In the genomic region with DNA sequence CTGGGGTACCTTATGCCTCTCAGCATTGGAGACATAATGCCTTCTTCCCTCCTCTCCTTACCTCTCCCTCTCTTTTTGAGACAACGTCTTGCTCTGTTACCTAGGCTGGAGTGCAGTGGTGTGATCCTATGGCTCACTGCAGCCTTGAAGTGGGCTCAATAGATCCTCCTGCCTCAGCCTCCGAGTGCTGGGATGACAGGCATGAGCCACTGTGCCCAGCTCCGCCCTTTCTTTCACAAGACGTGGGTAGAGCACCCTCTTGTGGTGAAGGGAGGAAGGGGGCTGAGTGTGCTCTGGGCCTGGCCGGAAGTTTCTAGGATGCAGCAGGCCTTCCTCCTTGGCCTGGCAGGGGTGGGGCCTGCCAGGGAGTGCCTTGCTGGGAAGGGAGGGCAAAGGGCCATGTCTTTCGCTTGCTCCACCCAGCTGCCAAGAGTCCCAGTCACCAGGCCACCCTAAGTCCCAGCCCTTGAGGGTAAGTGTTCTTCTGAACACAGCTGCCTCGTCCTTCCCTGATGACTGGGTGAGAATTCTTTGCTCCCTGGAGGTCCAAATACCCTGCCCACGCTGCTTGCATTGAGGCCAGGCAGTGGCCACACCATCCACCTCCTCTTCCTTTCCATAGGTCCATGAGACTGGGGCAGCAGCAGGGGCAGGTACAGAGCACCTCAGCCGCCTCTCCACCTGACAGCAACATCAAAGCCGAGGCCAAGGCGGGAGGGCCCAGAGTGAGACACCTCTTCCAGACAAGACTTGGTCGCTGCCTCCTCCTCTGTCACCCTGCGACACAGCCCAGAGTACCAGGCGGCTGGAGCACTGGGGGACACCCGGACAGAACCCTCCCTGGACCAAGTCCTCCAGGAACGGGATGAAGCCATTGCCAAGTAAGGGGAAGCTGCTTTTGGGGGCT, we compare ENCODE assay signal across 1 cellular context.
TF ChIP-seq lines count a peak whose summit lies in the region.

No MANE protein-coding gene starts in this region.

TF ChIP-seq in K562, 482 proteins besides CTCF, POLR2A, EP300 and RAD21 (continued from another document and continues in another):
- TF ChIP-seq SPI1 (IDR thresholded peaks at IDR 0.05; ENCODE audit: borderline replicate concordance, low read depth, low read length) (0 out of 2 replicates have a peak, but pooled peaks have one; percentile 15), STAG1 (CRISPR knock-in tag; IDR thresholded peaks at IDR 0.05; ENCODE audit: borderline replicate concordance) (peak; percentile 96), ZNF668 (CRISPR knock-in tag; IDR thresholded peaks at IDR 0.05) (no peak), ZNF347 (CRISPR knock-in tag; IDR thresholded peaks at IDR 0.05; ENCODE audit: low read depth) (no peak), ZNF583 (CRISPR knock-in tag; IDR thresholded peaks at IDR 0.05) (0 out of 2 replicates have a peak, but pooled peaks have one; percentile 52), ARID3A (IDR thresholded peaks at IDR 0.05; ENCODE audit: borderline replicate concordance, low read depth, low read length) (no peak), KAT2B (IDR thresholded peaks at IDR 0.05; ENCODE audit: low read depth, low read length) (no peak), MLLT1 (IDR thresholded peaks at IDR 0.05) (no peak; a peak in 1 of 4 replicates), RFX1 (IDR thresholded peaks at IDR 0.05) (no peak), ZNF551 (CRISPR knock-in tag; IDR thresholded peaks at IDR 0.05) (no peak), RFX5 (IDR thresholded peaks at IDR 0.05; ENCODE audit: low read depth, low read length) (no peak), NFIX (CRISPR knock-in tag; IDR thresholded peaks at IDR 0.05; ENCODE audit: low read depth) (no peak), SP2 (IDR thresholded peaks at IDR 0.05; ENCODE audit: extremely low read depth, low read depth, low read length, poor library complexity, severe bottlenecking) (no peak), MYC (IDR thresholded peaks at IDR 0.05; ENCODE audit: low read depth, low read length) (peak; percentile 70), MYC (CRISPR knock-in tag; IDR thresholded peaks at IDR 0.05; ENCODE audit: borderline replicate concordance, low read depth) (no peak), ZNF174 (CRISPR knock-in tag; IDR thresholded peaks at IDR 0.05) (no peak), CBX5 (IDR thresholded peaks at IDR 0.05; ENCODE audit: borderline replicate concordance, low read depth) (no peak), SOX6 (IDR thresholded peaks at IDR 0.05) (no peak), NKRF (IDR thresholded peaks at IDR 0.05; ENCODE audit: borderline replicate concordance) (peak; percentile 30; the same call in 1 of the 2 replicates), PCBP1 (IDR thresholded peaks at IDR 0.05; ENCODE audit: low read depth, low read length, poor library complexity, severe bottlenecking) (no peak), ZNF644 (tag; IDR thresholded peaks at IDR 0.05; ENCODE audit: low read depth) (no peak), ZNF277 (CRISPR knock-in tag; IDR thresholded peaks at IDR 0.05; ENCODE audit: borderline replicate concordance) (no peak), ZKSCAN8 (CRISPR knock-in tag; IDR thresholded peaks at IDR 0.05) (no peak), RBM34 (IDR thresholded peaks at IDR 0.05; ENCODE audit: borderline replicate concordance, insufficient read depth, low read length) (no peak), EWSR1 (IDR thresholded peaks at IDR 0.05; ENCODE audit: borderline replicate concordance, low read depth, partially characterized antibody) (no peak), ZNF146 (CRISPR knock-in tag; IDR thresholded peaks at IDR 0.05; ENCODE audit: unreplicated experiment) (no peak), FOSL1 (tag; conservative IDR thresholded peaks at IDR 0.05) (no peak), HDAC3 (IDR thresholded peaks at IDR 0.05; ENCODE audit: borderline replicate concordance, partially characterized antibody) (no peak), PRMT5 (CRISPR knock-in tag; IDR thresholded peaks at IDR 0.05) (no peak), ZNF280B (CRISPR knock-in tag; IDR thresholded peaks at IDR 0.05) (no peak), NCOA2 (IDR thresholded peaks at IDR 0.05; ENCODE audit: partially characterized antibody in 2 of 2) (no peak), TEAD4 (IDR thresholded peaks at IDR 0.05; ENCODE audit: low read length) (no peak), TEAD4 (CRISPR knock-in tag; IDR thresholded peaks at IDR 0.05; ENCODE audit: borderline replicate concordance) (no peak), TARDBP (IDR thresholded peaks at IDR 0.05) (no peak), ZEB2 (IDR thresholded peaks at IDR 0.05) (no peak), MCM5 (IDR thresholded peaks at IDR 0.05; ENCODE audit: low read depth) (no peak), HEY1 (CRISPR knock-in tag; IDR thresholded peaks at IDR 0.05; ENCODE audit: borderline replicate concordance) (no peak), NRF1 (conservative IDR thresholded peaks at IDR 0.05 in 1 of 2, IDR thresholded peaks at IDR 0.05 in 1 of 2) (0 out of 4 replicates have a peak, but pooled peaks of 1 of the 2 experiments have one; percentile 18), TCF15 (CRISPR knock-in tag; IDR thresholded peaks at IDR 0.05) (no peak), FOXJ2 (tag; IDR thresholded peaks at IDR 0.05) (no peak), ZNF766 (CRISPR knock-in tag; conservative IDR thresholded peaks at IDR 0.05) (no peak), ZNF133 (CRISPR knock-in tag; IDR thresholded peaks at IDR 0.05) (no peak), ZNF584 (CRISPR knock-in tag; IDR thresholded peaks at IDR 0.05; ENCODE audit: low read depth) (no peak), MIER1 (IDR thresholded peaks at IDR 0.05; ENCODE audit: low read depth) (no peak), TSC22D4 (tag; IDR thresholded peaks at IDR 0.05) (no peak), CREB3 (tag; conservative IDR thresholded peaks at IDR 0.05; ENCODE audit: low read depth) (no peak)
- TF ChIP-seq, protein P1, sequence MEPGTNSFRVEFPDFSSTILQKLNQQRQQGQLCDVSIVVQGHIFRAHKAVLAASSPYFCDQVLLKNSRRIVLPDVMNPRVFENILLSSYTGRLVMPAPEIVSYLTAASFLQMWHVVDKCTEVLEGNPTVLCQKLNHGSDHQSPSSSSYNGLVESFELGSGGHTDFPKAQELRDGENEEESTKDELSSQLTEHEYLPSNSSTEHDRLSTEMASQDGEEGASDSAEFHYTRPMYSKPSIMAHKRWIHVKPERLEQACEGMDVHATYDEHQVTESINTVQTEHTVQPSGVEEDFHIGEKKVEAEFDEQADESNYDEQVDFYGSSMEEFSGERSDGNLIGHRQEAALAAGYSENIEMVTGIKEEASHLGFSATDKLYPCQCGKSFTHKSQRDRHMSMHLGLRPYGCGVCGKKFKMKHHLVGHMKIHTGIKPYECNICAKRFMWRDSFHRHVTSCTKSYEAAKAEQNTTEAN (CRISPR knock-in tag; IDR thresholded peaks at IDR 0.05): no peak
- TF ChIP-seq, protein P2, sequence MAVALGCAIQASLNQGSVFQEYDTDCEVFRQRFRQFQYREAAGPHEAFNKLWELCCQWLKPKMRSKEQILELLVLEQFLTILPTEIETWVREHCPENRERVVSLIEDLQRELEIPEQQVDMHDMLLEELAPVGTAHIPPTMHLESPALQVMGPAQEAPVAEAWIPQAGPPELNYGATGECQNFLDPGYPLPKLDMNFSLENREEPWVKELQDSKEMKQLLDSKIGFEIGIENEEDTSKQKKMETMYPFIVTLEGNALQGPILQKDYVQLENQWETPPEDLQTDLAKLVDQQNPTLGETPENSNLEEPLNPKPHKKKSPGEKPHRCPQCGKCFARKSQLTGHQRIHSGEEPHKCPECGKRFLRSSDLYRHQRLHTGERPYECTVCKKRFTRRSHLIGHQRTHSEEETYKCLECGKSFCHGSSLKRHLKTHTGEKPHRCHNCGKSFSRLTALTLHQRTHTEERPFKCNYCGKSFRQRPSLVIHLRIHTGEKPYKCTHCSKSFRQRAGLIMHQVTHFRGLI (CRISPR knock-in tag; IDR thresholded peaks at IDR 0.05): no peak
- TF ChIP-seq, protein P3, sequence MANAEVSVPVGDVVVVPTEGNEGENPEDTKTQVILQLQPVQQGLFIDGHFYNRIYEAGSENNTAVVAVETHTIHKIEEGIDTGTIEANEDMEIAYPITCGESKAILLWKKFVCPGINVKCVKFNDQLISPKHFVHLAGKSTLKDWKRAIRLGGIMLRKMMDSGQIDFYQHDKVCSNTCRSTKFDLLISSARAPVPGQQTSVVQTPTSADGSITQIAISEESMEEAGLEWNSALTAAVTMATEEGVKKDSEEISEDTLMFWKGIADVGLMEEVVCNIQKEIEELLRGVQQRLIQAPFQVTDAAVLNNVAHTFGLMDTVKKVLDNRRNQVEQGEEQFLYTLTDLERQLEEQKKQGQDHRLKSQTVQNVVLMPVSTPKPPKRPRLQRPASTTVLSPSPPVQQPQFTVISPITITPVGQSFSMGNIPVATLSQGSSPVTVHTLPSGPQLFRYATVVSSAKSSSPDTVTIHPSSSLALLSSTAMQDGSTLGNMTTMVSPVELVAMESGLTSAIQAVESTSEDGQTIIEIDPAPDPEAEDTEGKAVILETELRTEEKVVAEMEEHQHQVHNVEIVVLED (CRISPR knock-in tag; IDR thresholded peaks at IDR 0.05): no peak
